In the genomic region with DNA sequence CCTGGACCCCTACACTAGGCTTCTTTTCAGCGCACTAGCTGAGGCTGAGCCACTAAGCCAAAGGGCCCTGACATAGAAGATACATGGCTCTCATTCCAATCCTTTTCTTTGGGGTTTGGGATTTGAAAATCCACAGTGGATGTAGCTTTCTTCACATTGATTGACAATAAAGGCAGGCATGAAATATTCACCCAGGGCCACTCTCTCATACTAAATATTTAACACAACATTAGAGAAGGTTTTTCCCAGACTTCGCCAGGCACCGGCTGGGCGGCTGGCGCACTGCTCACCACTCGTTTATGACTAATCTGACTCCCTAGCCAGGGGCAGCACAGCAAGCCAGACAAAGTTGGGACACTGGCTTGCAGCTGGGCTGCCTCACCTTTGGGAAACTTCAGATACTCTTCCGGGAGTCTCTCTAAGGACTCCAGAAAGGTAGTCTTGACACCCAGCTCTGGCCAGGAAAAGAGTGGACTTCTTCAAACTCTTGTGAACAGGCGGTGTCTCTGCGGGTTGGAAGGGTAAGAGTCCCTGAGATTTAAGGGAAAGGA, we compare ENCODE assay signal across 15 cellular contexts. TPM values are rescaled to one million over a fixed set of nuclear protein-coding genes. Genes with fewer than 3 reads are reported as not detected.
DNase-seq lines count a peak whose midpoint lies in the region; ATAC-seq and TF ChIP-seq lines count a peak whose summit lies in the region.
"Had no signal": no experiment of that assay in that cellular context is flagged by ENCODE, and none has a peak within 500 bp of the region (broad histone marks: within the 10 kb centered on the region; RNA-seq: fewer than 3 reads in every experiment).

No MANE protein-coding gene starts in this region.

- no peaks in the 10 kb centered on the region for H3K79me2 ChIP-seq in hepatocyte

- H3K36me3 Mint-ChIP-seq in activated naive CD4-positive, alpha-beta T cell treated with anti-CD3 and anti-CD28 coated beads, Interleukin-2, amount 10 ng/mL, durations not matched to agents 7 days and 5 days = peaks cover 11% of the 10 kb centered on the region

- intact Hi-C loops in tibial artery (cut with DNase I; ENCODE audit: low total_unique reads) = loop anchor here (10.0 kb wide), 1 partner anchor 393 kb away; a partner anchor contains a TSS

- DNase-seq in activated naive CD4-positive, alpha-beta T cell treated with anti-CD3 and anti-CD28 coated beads, Interleukin-2, amount 10 ng/mL, durations not matched to agents 7 days and 5 days = no peak
- DNase-seq in activated naive CD4-positive, alpha-beta T cell treated with anti-CD3 and anti-CD28 coated beads, Interleukin-2, amount 50 U/mL, for 16 hours = no peak
- peak; percentile 51 for DNase-seq in RWPE1 (ENCODE audit: low spot score)
- no peak for DNase-seq in hepatocyte (ENCODE audit: low spot score)
- DNase-seq in tibial artery = peak in 1 of 2 donors; percentile 82
- DNase-seq in NCI-H1048 (lab: John Stamatoyannopoulos, UW) = no peak
- no peak for DNase-seq in NCI-H1694 (lab: John Stamatoyannopoulos, UW)
- DNase-seq: activated CD4-positive, alpha-beta memory T cell treated with anti-CD3 and anti-CD28 coated beads, Interleukin-2, amount 10 ng/mL, durations not matched to agents 7 days and 5 days; anterior cingulate cortex; heart left ventricle; MM.1S; testis had no signal

- POLR2A ChIA-PET in RWPE1 (lab: Yijun Ruan, JAX; ENCODE audit: low non-redundant PET) = interaction anchor here (0.6 kb wide), 1 partner anchor 249 kb away, joined by 3 read pairs; no protein-coding TSS in a partner anchor

- no peak overlapping the region for H3K4me3 ChIP-seq in hepatocyte
- H3K4me3 ChIP-seq in tibial artery = peak overlapping the region; percentile 75 to 85
- H3K4me3 ChIP-seq: heart left ventricle, testis had no signal

- WGBS in hepatocyte (ENCODE audit: low lambda C conversion rate, missing lambda C conversion rate) = 41% methylated on average over 9 of the region's 9 CpGs

- H3K27me3 ChIP-seq in hepatocyte = peaks cover 98% of the 10 kb centered on the region
- no peaks in the 10 kb centered on the region for H3K27me3 ChIP-seq in tibial artery

- H3K4me2 ChIP-seq in hepatocyte = peak overlapping the region; percentile 88

- TF ChIP-seq CTCF in RWPE1 (conservative IDR thresholded peaks at IDR 0.05; ENCODE audit: low read depth) (no peak), hepatocyte (IDR thresholded peaks at IDR 0.05; ENCODE audit: poor library complexity) (no peak), tibial artery (IDR thresholded peaks at IDR 0.05) (no peak)

- peaks cover 100% of the 10 kb centered on the region for H3K27me3 Mint-ChIP-seq in activated naive CD4-positive, alpha-beta T cell treated with anti-CD3 and anti-CD28 coated beads, Interleukin-2, amount 10 ng/mL, durations not matched to agents 7 days and 5 days

- H3K4me1 ChIP-seq in hepatocyte (ENCODE audit: insufficient read depth) (peaks cover 21% of the 10 kb centered on the region), tibial artery (peaks cover 0 to 59% (median 36%) of the 10 kb centered on the region in 4 donors)

- CTCF ChIA-PET in activated naive CD4-positive, alpha-beta T cell treated with anti-CD3 and anti-CD28 coated beads, Interleukin-2, amount 10 ng/mL, durations not matched to agents 7 days and 5 days (lab: Charles Lee) = no interaction called here
- CTCF ChIA-PET in RWPE1 (lab: Yijun Ruan, JAX) = interaction anchor here (0.7 to 1.5 kb wide), 2 partner anchors 180 to 240 kb away, joined by 3 read pairs; no protein-coding TSS in a partner anchor

- H4K20me1 ChIP-seq in hepatocyte (ENCODE audit: insufficient read depth, poor library complexity, severe bottlenecking) = no peaks in the 10 kb centered on the region

- H3K9me3 Mint-ChIP-seq in activated naive CD4-positive, alpha-beta T cell treated with anti-CD3 and anti-CD28 coated beads, Interleukin-2, amount 10 ng/mL, durations not matched to agents 7 days and 5 days = peaks cover 2% of the 10 kb centered on the region
- H3K9me3 Mint-ChIP-seq: activated CD4-positive, alpha-beta memory T cell treated with anti-CD3 and anti-CD28 coated beads, Interleukin-2, amount 10 ng/mL, durations not matched to agents 7 days and 5 days had no signal

- no peak overlapping the region for H3K27ac ChIP-seq in RWPE1
- no peak overlapping the region for H3K27ac ChIP-seq in hepatocyte
- H3K27ac ChIP-seq in tibial artery = peak overlapping the region; percentile 93 to 98
- H3K27ac ChIP-seq: heart left ventricle, psoas muscle, testis had no signal

- H3K9me3 ChIP-seq in hepatocyte (ENCODE audit: low read depth) = no peaks in the 10 kb centered on the region
- no peaks in the 10 kb centered on the region for H3K9me3 ChIP-seq in tibial artery
- H3K9me3 ChIP-seq: heart left ventricle, psoas muscle, testis had no signal

- peak overlapping the region; percentile 25 for H3K27ac Mint-ChIP-seq in activated naive CD4-positive, alpha-beta T cell treated with anti-CD3 and anti-CD28 coated beads, Interleukin-2, amount 10 ng/mL, durations not matched to agents 7 days and 5 days

- H3K36me3 ChIP-seq in hepatocyte (replicated peaks; ENCODE audit: insufficient read depth, low read depth) (no peaks in the 10 kb centered on the region), tibial artery (no peaks in the 10 kb centered on the region)
- H3K36me3 ChIP-seq: heart left ventricle had no signal

- no peak overlapping the region for H2AFZ ChIP-seq in hepatocyte

- H3K4me1 Mint-ChIP-seq in activated naive CD4-positive, alpha-beta T cell treated with anti-CD3 and anti-CD28 coated beads, Interleukin-2, amount 10 ng/mL, durations not matched to agents 7 days and 5 days = peaks cover 21% of the 10 kb centered on the region

- ATAC-seq in HG02884 (IDR thresholded peaks at IDR 0.05; ENCODE audit: unreplicated experiment) = no peak
- ATAC-seq: heart left ventricle had no signal

- no peak overlapping the region for H3K4me3 Mint-ChIP-seq in activated naive CD4-positive, alpha-beta T cell treated with anti-CD3 and anti-CD28 coated beads, Interleukin-2, amount 10 ng/mL, durations not matched to agents 7 days and 5 days
- H3K4me3 Mint-ChIP-seq: activated CD4-positive, alpha-beta memory T cell treated with anti-CD3 and anti-CD28 coated beads, Interleukin-2, amount 10 ng/mL, durations not matched to agents 7 days and 5 days had no signal

- no peaks in the 10 kb centered on the region for H3K9me2 ChIP-seq in hepatocyte (replicated peaks; ENCODE audit: insufficient read depth)

RNA-seq across cellular contexts. Expression of a gene that starts 0.7 kb away (rescaled TPM):
- total RNA-seq in hepatocyte = 0.63 and 1.5 TPM in 2 replicates
- polyA plus RNA-seq in hepatocyte = 1.3 and 1.4 TPM in 2 replicates
- total RNA-seq: activated CD4-positive, alpha-beta memory T cell treated with anti-CD3 and anti-CD28 coated beads, Interleukin-2, amount 10 ng/mL, durations not matched to agents 7 days and 5 days; heart left ventricle had no signal
- polyA plus RNA-seq: heart left ventricle had no signal

RNA-seq across cellular contexts. Expression of a gene that starts 2.5 kb away (rescaled TPM):
- total RNA-seq in hepatocyte = 0.32 and 0.90 TPM in 2 replicates
- polyA plus RNA-seq in hepatocyte = 0.82 TPM in 1 of 2 replicates, not detected in the other
- total RNA-seq: activated CD4-positive, alpha-beta memory T cell treated with anti-CD3 and anti-CD28 coated beads, Interleukin-2, amount 10 ng/mL, durations not matched to agents 7 days and 5 days; heart left ventricle; SK-MEL-5 had no signal
- polyA plus RNA-seq: heart left ventricle had no signal

RNA-seq across cellular contexts. Expression of a gene that starts 12.7 kb away (rescaled TPM):
- total RNA-seq in hepatocyte = 0.23 and 0.60 TPM in 2 replicates
- 1.6 and 1.7 TPM in 2 replicates for polyA plus RNA-seq in hepatocyte
- total RNA-seq: activated CD4-positive, alpha-beta memory T cell treated with anti-CD3 and anti-CD28 coated beads, Interleukin-2, amount 10 ng/mL, durations not matched to agents 7 days and 5 days; heart left ventricle had no signal
- polyA plus RNA-seq: heart left ventricle had no signal

RNA-seq across cellular contexts. Expression of a gene that starts 17.5 kb away (rescaled TPM):
- total RNA-seq in hepatocyte = not detected in 2 replicates
- polyA plus RNA-seq in hepatocyte = not detected in 2 replicates
- total RNA-seq: activated CD4-positive, alpha-beta memory T cell treated with anti-CD3 and anti-CD28 coated beads, Interleukin-2, amount 10 ng/mL, durations not matched to agents 7 days and 5 days; heart left ventricle; psoas muscle; SK-MEL-5 had no signal
- polyA plus RNA-seq: heart left ventricle had no signal

RNA-seq across cellular contexts. Expression of a gene that starts 27.7 kb away (rescaled TPM):
- 0.10 and 0.60 TPM in 2 replicates for total RNA-seq in hepatocyte
- 2.7 and 4.1 TPM in 2 replicates for polyA plus RNA-seq in hepatocyte
- total RNA-seq: activated CD4-positive, alpha-beta memory T cell treated with anti-CD3 and anti-CD28 coated beads, Interleukin-2, amount 10 ng/mL, durations not matched to agents 7 days and 5 days; heart left ventricle had no signal
- polyA plus RNA-seq: heart left ventricle had no signal

Comparison
In these comparisons a context has a peak if more than half of its experiments do, and no peak if none do; other contexts are left out.
1. H3K27ac ChIP-seq: peak in tibial artery (2 of 2); none in RWPE1 (single experiment) and hepatocyte (single experiment).